Comparison of ENCODE assay signal across 1 cellular context in the genomic region with DNA sequence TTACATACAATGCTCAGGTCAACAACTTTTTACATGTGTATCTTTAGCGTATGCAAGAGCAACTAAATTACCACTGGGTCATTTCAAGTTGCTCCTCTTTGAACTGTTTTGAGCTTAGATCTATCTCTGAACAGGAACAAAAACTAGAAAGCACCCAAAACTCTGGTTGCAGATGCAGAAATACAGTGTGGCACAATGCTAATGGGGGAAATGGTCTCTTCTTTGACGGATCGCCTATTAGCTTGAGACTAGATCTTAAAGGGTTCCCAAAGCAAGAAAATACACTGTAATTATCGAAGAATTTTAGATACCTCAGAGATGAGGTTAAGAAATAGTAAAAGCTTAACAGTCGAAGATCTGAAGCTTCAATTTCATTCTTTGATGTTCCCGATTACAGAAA.
TF ChIP-seq lines count a peak whose summit lies in the region.

No MANE protein-coding gene starts in this region.

TF ChIP-seq in IMR-90, 13 proteins besides CTCF, POLR2A, EP300 and RAD21 (continued from another document):
- no peak for TF ChIP-seq MXI1 (IDR thresholded peaks at IDR 0.05; ENCODE audit: borderline replicate concordance, low read depth, low read length)
- no peak for TF ChIP-seq MAFK (IDR thresholded peaks at IDR 0.05; ENCODE audit: low read depth, low read length)
- TF ChIP-seq CHD1 (IDR thresholded peaks at IDR 0.05; ENCODE audit: low read depth, low read length) = no peak
- TF ChIP-seq, protein P1, sequence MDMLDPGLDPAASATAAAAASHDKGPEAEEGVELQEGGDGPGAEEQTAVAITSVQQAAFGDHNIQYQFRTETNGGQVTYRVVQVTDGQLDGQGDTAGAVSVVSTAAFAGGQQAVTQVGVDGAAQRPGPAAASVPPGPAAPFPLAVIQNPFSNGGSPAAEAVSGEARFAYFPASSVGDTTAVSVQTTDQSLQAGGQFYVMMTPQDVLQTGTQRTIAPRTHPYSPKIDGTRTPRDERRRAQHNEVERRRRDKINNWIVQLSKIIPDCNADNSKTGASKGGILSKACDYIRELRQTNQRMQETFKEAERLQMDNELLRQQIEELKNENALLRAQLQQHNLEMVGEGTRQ (IDR thresholded peaks at IDR 0.05; ENCODE audit: low read depth, low read length) = no peak
- TF ChIP-seq RCOR1 (IDR thresholded peaks at IDR 0.05; ENCODE audit: insufficient replicate concordance, low read length) = no peak
- no peak for TF ChIP-seq SMC3 (IDR thresholded peaks at IDR 0.05; ENCODE audit: low read depth, low read length)
- TF ChIP-seq CEBPB (IDR thresholded peaks at IDR 0.05; ENCODE audit: low read depth, low read length) = no peak
- no peak for TF ChIP-seq RFX5 (IDR thresholded peaks at IDR 0.05; ENCODE audit: low read depth, low read length)
- no peak for TF ChIP-seq BHLHE40 (IDR thresholded peaks at IDR 0.05; ENCODE audit: low read depth, low read length)
- TF ChIP-seq FOS (IDR thresholded peaks at IDR 0.05; ENCODE audit: low read depth, low read length) = no peak
- no peak for TF ChIP-seq NFE2L2 (IDR thresholded peaks at IDR 0.05; ENCODE audit: low read depth, low read length)
- no peak for TF ChIP-seq ELK1 (IDR thresholded peaks at IDR 0.05; ENCODE audit: borderline replicate concordance, low read depth, low read length)
